Comparison of ENCODE assay signal across 14 cellular contexts in the genomic region with DNA sequence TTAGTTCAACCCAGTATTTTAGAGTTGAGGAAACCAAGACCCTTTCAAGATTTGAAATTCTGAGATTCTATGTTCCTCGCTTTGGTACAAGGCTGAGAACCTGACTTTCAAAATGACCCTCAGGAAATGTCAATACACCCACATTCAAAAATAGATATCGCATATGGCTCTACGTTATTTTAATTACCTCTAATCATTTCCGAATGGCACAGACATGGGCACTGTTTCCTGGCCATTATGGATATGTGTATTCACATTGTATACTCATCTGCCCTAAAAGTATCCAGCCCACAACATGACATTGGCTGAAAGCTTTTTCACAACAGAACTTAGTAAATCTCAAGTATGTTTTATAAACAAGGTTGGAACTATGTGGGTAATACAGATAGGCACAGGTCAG.
"Had no signal": no experiment of that assay in that cellular context is flagged by ENCODE, and none has a peak within 500 bp of the region (broad histone marks: within the 10 kb centered on the region; RNA-seq: fewer than 3 reads in every experiment).

No MANE protein-coding gene starts in this region.

- H3K27ac ChIP-seq: cardiac muscle cell, neural progenitor cell, ovary had no signal

- H2AFZ ChIP-seq: neural progenitor cell had no signal

- H3K4me3 ChIP-seq: ascending aorta, cardiac muscle cell, neural progenitor cell, ovary, tibial nerve had no signal

- DNase-seq: activated naive CD4-positive, alpha-beta T cell treated with Interleukin-2 at 50 U/mL for 16 hours; erythroblast; hippocampal formation; ovary; stimulated activated CD4-positive, alpha-beta T cell treated with anti-CD3 and anti-CD28 coated beads, Interleukin-1b, Interleukin-23, amount 100 ng/mL, for 48 hours; T-cell; T-helper 9 cell had no signal

- H3K27me3 ChIP-seq: ascending aorta, cardiac muscle cell, ovary, tibial nerve had no signal

- H3K9ac ChIP-seq: neural progenitor cell had no signal

- ATAC-seq: activated CD4-positive, CD25-positive, alpha-beta regulatory T cell treated with anti-CD3 and anti-CD28 coated beads, Interleukin-2, amount 50 U/mL, for 24 hours; activated T-helper 17 cell treated with anti-CD3 and anti-CD28 coated beads, Interleukin-2, amount 50 U/mL, for 72 hours; sciatic nerve; T-cell had no signal

- H3K9me3 ChIP-seq: ascending aorta, ovary, tibial nerve had no signal

- H3K36me3 ChIP-seq: ascending aorta, cardiac muscle cell, neural progenitor cell, ovary, tibial nerve had no signal

- H3K4me2 ChIP-seq: neural progenitor cell had no signal
